27 cellular contexts compared by ENCODE assay signal in the genomic region with DNA sequence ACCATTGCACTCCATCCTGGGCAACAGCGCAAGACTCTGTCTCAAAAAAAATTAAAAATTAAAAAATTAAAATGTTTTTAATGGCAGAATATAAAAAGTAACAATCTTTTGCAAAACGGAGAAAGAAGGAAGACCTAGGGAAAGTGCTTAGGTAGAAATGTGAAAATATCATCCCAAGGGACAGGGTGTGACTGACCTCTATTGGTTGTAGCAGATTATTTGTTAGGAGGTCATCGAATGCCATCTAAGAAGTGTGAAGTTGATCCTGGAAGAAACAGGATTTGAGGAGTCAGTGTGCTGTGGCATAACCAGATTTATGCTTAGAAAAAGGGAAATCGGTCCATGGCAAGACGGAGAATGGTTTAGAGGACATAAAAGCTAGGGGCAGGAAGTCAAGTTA. TPM values are rescaled to one million over a fixed set of nuclear protein-coding genes. Genes with fewer than 3 reads are reported as not detected.
DNase-seq lines count a peak whose midpoint lies in the region; ATAC-seq and TF ChIP-seq lines count a peak whose summit lies in the region.
"Had no signal": no experiment of that assay in that cellular context is flagged by ENCODE, and none has a peak within 500 bp of the region (broad histone marks: within the 10 kb centered on the region; RNA-seq: fewer than 3 reads in every experiment).

No MANE protein-coding gene starts in this region.

- H3K9me2 ChIP-seq in GM23248 (ENCODE audit: insufficient read depth): no peaks in the 10 kb centered on the region

- H3K4me1 ChIP-seq in neural progenitor cell: no peaks in the 10 kb centered on the region
- peaks cover 5% of the 10 kb centered on the region; the same call in 1 of the 2 replicates for H3K4me1 ChIP-seq in GM23248 (ENCODE audit: insufficient read depth)
- H3K4me1 ChIP-seq: SJCRH30 had no signal

- H3F3A ChIP-seq in neural progenitor cell (ENCODE audit: low read depth) (no peaks in the 10 kb centered on the region), GM23248 (ENCODE audit: insufficient read depth) (no peaks in the 10 kb centered on the region)

- no peaks in the 10 kb centered on the region for H3K9me3 Mint-ChIP-seq in neural progenitor cell
- H3K9me3 Mint-ChIP-seq: activated naive CD8-positive, alpha-beta T cell treated with anti-CD3 and anti-CD28 coated beads, Interleukin-2, amount 10 ng/mL, durations not matched to agents 7 days and 5 days; activated T-cell treated with anti-CD3 and anti-CD28 coated beads, Interleukin-2, amount 50 U/mL, for 24 hours; stimulated activated naive B cell treated with anti-CD40 and anti-IgM and Interleukin-4, amounts not matched to agents 10 μg/mL and 1 μg/mL and 100 μg/mL, for 72 hours had no signal

- H3K36me3 ChIP-seq in neural progenitor cell (no peaks in the 10 kb centered on the region), GM23248 (ENCODE audit: low read depth) (no peaks in the 10 kb centered on the region)
- H3K36me3 ChIP-seq: left lung, SJCRH30, suprapubic skin had no signal

- ATAC-seq in GM18870 (IDR thresholded peaks at IDR 0.05; ENCODE audit: unreplicated experiment): no peak
- ATAC-seq: activated CD4-positive, alpha-beta T cell treated with anti-CD3 and anti-CD28 coated beads for 36 hours; naive thymus-derived CD4-positive, alpha-beta T cell; psoas muscle had no signal

- TF ChIP-seq CTCF in VCaP (conservative IDR thresholded peaks at IDR 0.05) (peak; percentile 40), neural progenitor cell (IDR thresholded peaks at IDR 0.05) (peak; percentile 35)

- H3K27me3 ChIP-seq in neural progenitor cell: no peaks in the 10 kb centered on the region
- no peaks in the 10 kb centered on the region for H3K27me3 ChIP-seq in GM23248 (replicated peaks; ENCODE audit: insufficient read depth)
- H3K27me3 ChIP-seq: left lung, SJCRH30, suprapubic skin had no signal

- peaks cover 3% of the 10 kb centered on the region for H3K4me1 Mint-ChIP-seq in neural progenitor cell

- DNase-seq in CD1c-positive myeloid dendritic cell (ENCODE audit: extremely low spot score) (peak; percentile 47), neural progenitor cell (ENCODE audit: low spot score) (no peak), GM23248 (no peak)
- no peak for DNase-seq in activated CD8-positive, alpha-beta memory T cell treated with anti-CD3 and anti-CD28 coated beads, Interleukin-2, amount 50 U/mL, for 48 hours
- DNase-seq: activated CD4-positive, alpha-beta T cell treated with anti-CD3 and anti-CD28 coated beads for 36 hours; activated CD8-positive, alpha-beta memory T cell treated with anti-CD3 and anti-CD28 coated beads for 24 hours; activated gamma-delta T cell; activated naive CD8-positive, alpha-beta T cell treated with anti-CD3 and anti-CD28 coated beads, Interleukin-2, amount 10 ng/mL, durations not matched to agents 7 days and 5 days; activated T-cell treated with anti-CD3 and anti-CD28 coated beads, Interleukin-2, amount 50 U/mL, for 24 hours; cortex of kidney; left lung; naive thymus-derived CD4-positive, alpha-beta T cell; NCI-H1417; NCI-H2029 treated with DMSO at 0.1 percent for 48 hours; NCI-H526; nucleus accumbens; psoas muscle; SJCRH30; stimulated activated CD4-positive, alpha-beta T cell treated with anti-CD3 and anti-CD28 coated beads, Interleukin-4, amount 100 ng/mL, for 4 hours; stimulated activated naive B cell treated with anti-CD40 and anti-IgM and Interleukin-4, amounts not matched to agents 10 μg/mL and 1 μg/mL and 100 μg/mL, for 72 hours had no signal

- H3K27ac Mint-ChIP-seq in neural progenitor cell: no peak overlapping the region
- H3K27ac Mint-ChIP-seq: activated CD4-positive, alpha-beta T cell treated with anti-CD3 and anti-CD28 coated beads for 36 hours; activated naive CD8-positive, alpha-beta T cell treated with anti-CD3 and anti-CD28 coated beads, Interleukin-2, amount 10 ng/mL, durations not matched to agents 7 days and 5 days; activated T-cell treated with anti-CD3 and anti-CD28 coated beads, Interleukin-2, amount 50 U/mL, for 24 hours had no signal

- H3K4me2 ChIP-seq in neural progenitor cell (no peak overlapping the region), GM23248 (ENCODE audit: unreplicated experiment) (no peak overlapping the region)

- H3K4me3 ChIP-seq in neural progenitor cell (no peak overlapping the region), GM23248 (no peak overlapping the region)
- H3K4me3 ChIP-seq: left lung, psoas muscle, SJCRH30, suprapubic skin had no signal

- TF ChIP-seq RAD21 in Ishikawa (IDR thresholded peaks at IDR 0.05; ENCODE audit: low read depth): peak; percentile 28

- no peak overlapping the region for H3K4me3 Mint-ChIP-seq in neural progenitor cell
- H3K4me3 Mint-ChIP-seq: activated CD4-positive, alpha-beta T cell treated with anti-CD3 and anti-CD28 coated beads for 36 hours; activated naive CD8-positive, alpha-beta T cell treated with anti-CD3 and anti-CD28 coated beads, Interleukin-2, amount 10 ng/mL, durations not matched to agents 7 days and 5 days; activated T-cell treated with anti-CD3 and anti-CD28 coated beads, Interleukin-2, amount 50 U/mL, for 24 hours; stimulated activated naive B cell treated with anti-CD40 and anti-IgM and Interleukin-4, amounts not matched to agents 10 μg/mL and 1 μg/mL and 100 μg/mL, for 72 hours had no signal

- no peaks in the 10 kb centered on the region for H3K9me3 ChIP-seq in neural progenitor cell (ENCODE audit: low read depth)
- no peaks in the 10 kb centered on the region for H3K9me3 ChIP-seq in GM23248 (ENCODE audit: low read depth)
- H3K9me3 ChIP-seq: left lung, psoas muscle, SJCRH30, suprapubic skin had no signal

- H3K36me3 Mint-ChIP-seq in neural progenitor cell: peaks cover 2% of the 10 kb centered on the region
- H3K36me3 Mint-ChIP-seq: activated naive CD8-positive, alpha-beta T cell treated with anti-CD3 and anti-CD28 coated beads, Interleukin-2, amount 10 ng/mL, durations not matched to agents 7 days and 5 days had no signal

- in situ Hi-C loops in GM23248 (cut with MboI): loop anchor here (25.0 kb wide), 1 partner anchor 327 kb away; no protein-coding TSS in a partner anchor

- H3K27ac ChIP-seq in VCaP (no peak overlapping the region), neural progenitor cell (no peak overlapping the region), GM23248 (no peak overlapping the region)
- H3K27ac ChIP-seq: HL-60, psoas muscle, SJCRH30, suprapubic skin had no signal

- H3K9ac ChIP-seq in neural progenitor cell (no peak overlapping the region), GM23248 (no peak overlapping the region)

- H2AFZ ChIP-seq in neural progenitor cell (replicated peaks): no peak overlapping the region
- H2AFZ ChIP-seq in GM23248: no peak overlapping the region

- H3K27me3 Mint-ChIP-seq in neural progenitor cell (ENCODE audit: insufficient read depth, low read depth): no peaks in the 10 kb centered on the region
- H3K27me3 Mint-ChIP-seq: activated CD4-positive, alpha-beta T cell treated with anti-CD3 and anti-CD28 coated beads for 36 hours; activated naive CD8-positive, alpha-beta T cell treated with anti-CD3 and anti-CD28 coated beads, Interleukin-2, amount 10 ng/mL, durations not matched to agents 7 days and 5 days; activated T-cell treated with anti-CD3 and anti-CD28 coated beads, Interleukin-2, amount 50 U/mL, for 24 hours; stimulated activated naive B cell treated with anti-CD40 and anti-IgM and Interleukin-4, amounts not matched to agents 10 μg/mL and 1 μg/mL and 100 μg/mL, for 72 hours had no signal

- WGBS in GM23248 (ENCODE audit: low coverage in 1 of 2, low lambda C conversion rate in 2 of 2, missing lambda C conversion rate in 2 of 2), 2 experiments: 95 to 97% methylated on average over 5 of the region's 5 CpGs

- H3K79me2 ChIP-seq in neural progenitor cell (ENCODE audit: low read depth) (no peaks in the 10 kb centered on the region), GM23248 (ENCODE audit: insufficient read depth) (no peaks in the 10 kb centered on the region)

- H4K20me1 ChIP-seq in neural progenitor cell (ENCODE audit: low read depth) (no peaks in the 10 kb centered on the region), GM23248 (ENCODE audit: insufficient read depth) (no peaks in the 10 kb centered on the region)

- TF ChIP-seq EP300 in Ishikawa (IDR thresholded peaks at IDR 0.05; ENCODE audit: borderline replicate concordance): no peak

TF ChIP-seq in Ishikawa, 13 proteins besides CTCF, POLR2A, EP300 and RAD21:
- TF ChIP-seq ZBTB7A (IDR thresholded peaks at IDR 0.05; ENCODE audit: low read depth) (no peak), TAF1 (IDR thresholded peaks at IDR 0.05; ENCODE audit: low read depth) (no peak), CEBPB (IDR thresholded peaks at IDR 0.05) (no peak), FOXM1 (IDR thresholded peaks at IDR 0.05; ENCODE audit: borderline replicate concordance, low read depth) (no peak), TEAD4 (IDR thresholded peaks at IDR 0.05) (no peak), EGR1 (IDR thresholded peaks at IDR 0.05) (no peak)
- TF ChIP-seq, protein P1, sequence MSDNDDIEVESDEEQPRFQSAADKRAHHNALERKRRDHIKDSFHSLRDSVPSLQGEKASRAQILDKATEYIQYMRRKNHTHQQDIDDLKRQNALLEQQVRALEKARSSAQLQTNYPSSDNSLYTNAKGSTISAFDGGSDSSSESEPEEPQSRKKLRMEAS (IDR thresholded peaks at IDR 0.05): no peak

RNA-seq across cellular contexts. Expression of a gene that starts 18.1 kb away (rescaled TPM):
- total RNA-seq in neural progenitor cell (ENCODE audit: low replicate concordance): 5.7 and 8.6 TPM in 2 replicates
- 0.65 TPM in 1 of 2 replicates, not detected in the other for total RNA-seq in GM23248 (2014; rRNA removed; shearing (Covaris generic))
- polyA plus RNA-seq in GM23248 (2016; fragmentation: Nextera tagmentation; extraction: Ambion mirVana): 0.44 TPM in 1 of 2 replicates, not detected in the other
- total RNA-seq: activated CD4-positive, alpha-beta T cell treated with anti-CD3 and anti-CD28 coated beads for 36 hours; astrocyte; naive thymus-derived CD4-positive, alpha-beta T cell; T-helper 1 cell treated with Interleukin-12 subunit alpha and Interleukin-12 subunit beta and Interleukin-4 antibody, amounts not matched to agents 30 ng/mL and 1 ng/mL, for 36 hours had no signal
- polyA plus RNA-seq: naive thymus-derived CD4-positive, alpha-beta T cell had no signal

RNA-seq across cellular contexts. Expression of a gene that starts 24.4 kb away (rescaled TPM):
- 25.5 and 29.0 TPM in 2 replicates for total RNA-seq in neural progenitor cell (ENCODE audit: low replicate concordance)
- 11.8 and 13.8 TPM in 2 replicates for total RNA-seq in GM23248 (2014; rRNA removed; shearing (Covaris generic))
- polyA plus RNA-seq in GM23248 (2016; fragmentation: Nextera tagmentation; extraction: Ambion mirVana): 9.4 and 11.0 TPM in 2 replicates
